Comparison of ENCODE assay signal across 3 cellular contexts in genomic region chr2:85468096-85468703, GRCh38.
TF ChIP-seq lines count a peak whose summit lies in the region.

No MANE protein-coding gene starts in this region.

TF ChIP-seq in IMR-90, 13 proteins besides CTCF, POLR2A, EP300 and RAD21:
- TF ChIP-seq RCOR1 (IDR thresholded peaks at IDR 0.05; ENCODE audit: insufficient replicate concordance, low read length): no peak
- TF ChIP-seq SMC3 (IDR thresholded peaks at IDR 0.05; ENCODE audit: low read depth, low read length): no peak
- TF ChIP-seq MAZ (IDR thresholded peaks at IDR 0.05; ENCODE audit: borderline replicate concordance, low read depth, low read length): no peak
- no peak for TF ChIP-seq FOS (IDR thresholded peaks at IDR 0.05; ENCODE audit: low read depth, low read length)
- no peak for TF ChIP-seq MXI1 (IDR thresholded peaks at IDR 0.05; ENCODE audit: borderline replicate concordance, low read depth, low read length)
- TF ChIP-seq NFE2L2 (IDR thresholded peaks at IDR 0.05; ENCODE audit: low read depth, low read length): no peak
- TF ChIP-seq, protein P1, sequence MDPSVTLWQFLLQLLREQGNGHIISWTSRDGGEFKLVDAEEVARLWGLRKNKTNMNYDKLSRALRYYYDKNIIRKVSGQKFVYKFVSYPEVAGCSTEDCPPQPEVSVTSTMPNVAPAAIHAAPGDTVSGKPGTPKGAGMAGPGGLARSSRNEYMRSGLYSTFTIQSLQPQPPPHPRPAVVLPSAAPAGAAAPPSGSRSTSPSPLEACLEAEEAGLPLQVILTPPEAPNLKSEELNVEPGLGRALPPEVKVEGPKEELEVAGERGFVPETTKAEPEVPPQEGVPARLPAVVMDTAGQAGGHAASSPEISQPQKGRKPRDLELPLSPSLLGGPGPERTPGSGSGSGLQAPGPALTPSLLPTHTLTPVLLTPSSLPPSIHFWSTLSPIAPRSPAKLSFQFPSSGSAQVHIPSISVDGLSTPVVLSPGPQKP (IDR thresholded peaks at IDR 0.05; ENCODE audit: borderline replicate concordance, low read depth, low read length): no peak
- no peak for TF ChIP-seq CHD1 (IDR thresholded peaks at IDR 0.05; ENCODE audit: low read depth, low read length)
- TF ChIP-seq, protein P2, sequence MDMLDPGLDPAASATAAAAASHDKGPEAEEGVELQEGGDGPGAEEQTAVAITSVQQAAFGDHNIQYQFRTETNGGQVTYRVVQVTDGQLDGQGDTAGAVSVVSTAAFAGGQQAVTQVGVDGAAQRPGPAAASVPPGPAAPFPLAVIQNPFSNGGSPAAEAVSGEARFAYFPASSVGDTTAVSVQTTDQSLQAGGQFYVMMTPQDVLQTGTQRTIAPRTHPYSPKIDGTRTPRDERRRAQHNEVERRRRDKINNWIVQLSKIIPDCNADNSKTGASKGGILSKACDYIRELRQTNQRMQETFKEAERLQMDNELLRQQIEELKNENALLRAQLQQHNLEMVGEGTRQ (IDR thresholded peaks at IDR 0.05; ENCODE audit: low read depth, low read length): no peak
- TF ChIP-seq MAFK (IDR thresholded peaks at IDR 0.05; ENCODE audit: low read depth, low read length): no peak
- TF ChIP-seq CEBPB (IDR thresholded peaks at IDR 0.05; ENCODE audit: low read depth, low read length): no peak
TF ChIP-seq in IMR-90: peak in this region for 0.

TF ChIP-seq in K562, 482 proteins besides CTCF, POLR2A, EP300 and RAD21:
- TF ChIP-seq, protein P3, sequence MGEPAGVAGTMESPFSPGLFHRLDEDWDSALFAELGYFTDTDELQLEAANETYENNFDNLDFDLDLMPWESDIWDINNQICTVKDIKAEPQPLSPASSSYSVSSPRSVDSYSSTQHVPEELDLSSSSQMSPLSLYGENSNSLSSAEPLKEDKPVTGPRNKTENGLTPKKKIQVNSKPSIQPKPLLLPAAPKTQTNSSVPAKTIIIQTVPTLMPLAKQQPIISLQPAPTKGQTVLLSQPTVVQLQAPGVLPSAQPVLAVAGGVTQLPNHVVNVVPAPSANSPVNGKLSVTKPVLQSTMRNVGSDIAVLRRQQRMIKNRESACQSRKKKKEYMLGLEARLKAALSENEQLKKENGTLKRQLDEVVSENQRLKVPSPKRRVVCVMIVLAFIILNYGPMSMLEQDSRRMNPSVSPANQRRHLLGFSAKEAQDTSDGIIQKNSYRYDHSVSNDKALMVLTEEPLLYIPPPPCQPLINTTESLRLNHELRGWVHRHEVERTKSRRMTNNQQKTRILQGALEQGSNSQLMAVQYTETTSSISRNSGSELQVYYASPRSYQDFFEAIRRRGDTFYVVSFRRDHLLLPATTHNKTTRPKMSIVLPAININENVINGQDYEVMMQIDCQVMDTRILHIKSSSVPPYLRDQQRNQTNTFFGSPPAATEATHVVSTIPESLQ (CRISPR knock-in tag; IDR thresholded peaks at IDR 0.05): no peak
- peak; percentile 41; the same call in 1 of the 2 replicates for TF ChIP-seq FOXJ2 (tag; IDR thresholded peaks at IDR 0.05)

TF ChIP-seq in HepG2, 621 proteins besides CTCF, POLR2A, EP300 and RAD21 (continues in another document):
- TF ChIP-seq SOX5 (CRISPR knock-in tag; IDR thresholded peaks at IDR 0.05; ENCODE audit: borderline replicate concordance) (no peak), HNF1A (IDR thresholded peaks at IDR 0.05; ENCODE audit: low read depth) (peak; percentile 89), HNF1A (CRISPR knock-in tag; IDR thresholded peaks at IDR 0.05; ENCODE audit: borderline replicate concordance) (no peak), HNF4A (CRISPR knock-in tag; IDR thresholded peaks at IDR 0.05) (no peak; the same call in 1 of the 2 replicates), HMG20A (CRISPR knock-in tag; IDR thresholded peaks at IDR 0.05; ENCODE audit: borderline replicate concordance) (no peak), ZNF788 (CRISPR knock-in tag; IDR thresholded peaks at IDR 0.05; ENCODE audit: borderline replicate concordance) (no peak), ZFP41 (CRISPR knock-in tag; IDR thresholded peaks at IDR 0.05; ENCODE audit: borderline replicate concordance) (no peak), TFDP1 (CRISPR knock-in tag; IDR thresholded peaks at IDR 0.05; ENCODE audit: borderline replicate concordance) (0 out of 2 replicates have a peak, but pooled peaks have one; percentile 1), E2F2 (CRISPR knock-in tag; IDR thresholded peaks at IDR 0.05; ENCODE audit: borderline replicate concordance) (0 out of 2 replicates have a peak, but pooled peaks have one; percentile 41), PAX8 (CRISPR knock-in tag; IDR thresholded peaks at IDR 0.05; ENCODE audit: borderline replicate concordance) (no peak), ZSCAN25 (CRISPR knock-in tag; IDR thresholded peaks at IDR 0.05) (0 out of 2 replicates have a peak, but pooled peaks have one; percentile 0), REPIN1 (CRISPR knock-in tag; IDR thresholded peaks at IDR 0.05; ENCODE audit: borderline replicate concordance, low read depth) (no peak), ZNF703 (CRISPR knock-in tag; IDR thresholded peaks at IDR 0.05; ENCODE audit: borderline replicate concordance) (no peak), ZNF547 (CRISPR knock-in tag; IDR thresholded peaks at IDR 0.05) (0 out of 2 replicates have a peak, but pooled peaks have one; percentile 8), ZNF878 (CRISPR knock-in tag; IDR thresholded peaks at IDR 0.05) (0 out of 2 replicates have a peak, but pooled peaks have one; percentile 7), JARID2 (CRISPR knock-in tag; IDR thresholded peaks at IDR 0.05; ENCODE audit: insufficient replicate concordance) (no peak), ZNF513 (CRISPR knock-in tag; conservative IDR thresholded peaks at IDR 0.05) (no peak), ZFP1 (CRISPR knock-in tag; IDR thresholded peaks at IDR 0.05) (no peak), RBAK (CRISPR knock-in tag; IDR thresholded peaks at IDR 0.05) (no peak), NFIB (CRISPR knock-in tag; IDR thresholded peaks at IDR 0.05; ENCODE audit: borderline replicate concordance) (no peak), ZNF619 (CRISPR knock-in tag; IDR thresholded peaks at IDR 0.05) (no peak), ZNF776 (CRISPR knock-in tag; IDR thresholded peaks at IDR 0.05) (no peak), NFYC (CRISPR knock-in tag; IDR thresholded peaks at IDR 0.05) (no peak), ZNF883 (CRISPR knock-in tag; IDR thresholded peaks at IDR 0.05; ENCODE audit: not compliant biosample characterization) (no peak), MEIS2 (CRISPR knock-in tag; IDR thresholded peaks at IDR 0.05) (peak; percentile 42; the same call in 1 of the 2 replicates), ZNF777 (CRISPR knock-in tag; IDR thresholded peaks at IDR 0.05) (0 out of 2 replicates have a peak, but pooled peaks have one; percentile 14), PRPF4 (IDR thresholded peaks at IDR 0.05; ENCODE audit: low read depth, low read length, poor library complexity, severe bottlenecking) (no peak), ZNF747 (CRISPR knock-in tag; IDR thresholded peaks at IDR 0.05; ENCODE audit: borderline replicate concordance) (no peak), ZNF577 (CRISPR knock-in tag; IDR thresholded peaks at IDR 0.05; ENCODE audit: borderline replicate concordance, low read depth) (no peak), MBD4 (IDR thresholded peaks at IDR 0.05; ENCODE audit: borderline replicate concordance, low read length) (no peak)
- TF ChIP-seq, protein P4, sequence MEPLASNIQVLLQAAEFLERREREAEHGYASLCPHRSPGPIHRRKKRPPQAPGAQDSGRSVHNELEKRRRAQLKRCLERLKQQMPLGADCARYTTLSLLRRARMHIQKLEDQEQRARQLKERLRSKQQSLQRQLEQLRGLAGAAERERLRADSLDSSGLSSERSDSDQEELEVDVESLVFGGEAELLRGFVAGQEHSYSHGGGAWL (CRISPR knock-in tag; IDR thresholded peaks at IDR 0.05): no peak
- TF ChIP-seq, protein P5, sequence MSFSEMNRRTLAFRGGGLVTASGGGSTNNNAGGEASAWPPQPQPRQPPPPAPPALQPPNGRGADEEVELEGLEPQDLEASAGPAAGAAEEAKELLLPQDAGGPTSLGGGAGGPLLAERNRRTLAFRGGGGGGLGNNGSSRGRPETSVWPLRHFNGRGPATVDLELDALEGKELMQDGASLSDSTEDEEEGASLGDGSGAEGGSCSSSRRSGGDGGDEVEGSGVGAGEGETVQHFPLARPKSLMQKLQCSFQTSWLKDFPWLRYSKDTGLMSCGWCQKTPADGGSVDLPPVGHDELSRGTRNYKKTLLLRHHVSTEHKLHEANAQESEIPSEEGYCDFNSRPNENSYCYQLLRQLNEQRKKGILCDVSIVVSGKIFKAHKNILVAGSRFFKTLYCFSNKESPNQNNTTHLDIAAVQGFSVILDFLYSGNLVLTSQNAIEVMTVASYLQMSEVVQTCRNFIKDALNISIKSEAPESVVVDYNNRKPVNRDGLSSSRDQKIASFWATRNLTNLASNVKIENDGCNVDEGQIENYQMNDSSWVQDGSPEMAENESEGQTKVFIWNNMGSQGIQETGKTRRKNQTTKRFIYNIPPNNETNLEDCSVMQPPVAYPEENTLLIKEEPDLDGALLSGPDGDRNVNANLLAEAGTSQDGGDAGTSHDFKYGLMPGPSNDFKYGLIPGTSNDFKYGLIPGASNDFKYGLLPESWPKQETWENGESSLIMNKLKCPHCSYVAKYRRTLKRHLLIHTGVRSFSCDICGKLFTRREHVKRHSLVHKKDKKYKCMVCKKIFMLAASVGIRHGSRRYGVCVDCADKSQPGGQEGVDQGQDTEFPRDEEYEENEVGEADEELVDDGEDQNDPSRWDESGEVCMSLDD (CRISPR knock-in tag; IDR thresholded peaks at IDR 0.05; ENCODE audit: borderline replicate concordance): no peak
- TF ChIP-seq, protein P6, sequence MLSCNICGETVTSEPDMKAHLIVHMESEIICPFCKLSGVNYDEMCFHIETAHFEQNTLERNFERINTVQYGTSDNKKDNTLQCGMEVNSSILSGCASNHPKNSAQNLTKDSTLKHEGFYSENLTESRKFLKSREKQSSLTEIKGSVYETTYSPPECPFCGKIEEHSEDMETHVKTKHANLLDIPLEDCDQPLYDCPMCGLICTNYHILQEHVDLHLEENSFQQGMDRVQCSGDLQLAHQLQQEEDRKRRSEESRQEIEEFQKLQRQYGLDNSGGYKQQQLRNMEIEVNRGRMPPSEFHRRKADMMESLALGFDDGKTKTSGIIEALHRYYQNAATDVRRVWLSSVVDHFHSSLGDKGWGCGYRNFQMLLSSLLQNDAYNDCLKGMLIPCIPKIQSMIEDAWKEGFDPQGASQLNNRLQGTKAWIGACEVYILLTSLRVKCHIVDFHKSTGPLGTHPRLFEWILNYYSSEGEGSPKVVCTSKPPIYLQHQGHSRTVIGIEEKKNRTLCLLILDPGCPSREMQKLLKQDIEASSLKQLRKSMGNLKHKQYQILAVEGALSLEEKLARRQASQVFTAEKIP (CRISPR knock-in tag; IDR thresholded peaks at IDR 0.05; ENCODE audit: borderline replicate concordance): no peak
- TF ChIP-seq, protein P7, sequence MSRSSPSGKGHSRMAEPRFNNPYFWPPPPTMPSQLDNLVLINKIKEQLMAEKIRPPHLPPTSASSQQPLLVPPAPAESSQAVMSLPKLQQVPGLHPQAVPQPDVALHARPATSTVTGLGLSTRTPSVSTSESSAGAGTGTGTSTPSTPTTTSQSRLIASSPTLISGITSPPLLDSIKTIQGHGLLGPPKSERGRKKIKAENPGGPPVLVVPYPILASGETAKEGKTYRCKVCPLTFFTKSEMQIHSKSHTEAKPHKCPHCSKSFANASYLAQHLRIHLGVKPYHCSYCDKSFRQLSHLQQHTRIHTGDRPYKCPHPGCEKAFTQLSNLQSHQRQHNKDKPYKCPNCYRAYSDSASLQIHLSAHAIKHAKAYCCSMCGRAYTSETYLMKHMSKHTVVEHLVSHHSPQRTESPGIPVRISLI (CRISPR knock-in tag; IDR thresholded peaks at IDR 0.05; ENCODE audit: borderline replicate concordance): peak; percentile 37; the same call in 1 of the 2 replicates
